Comparison of ENCODE assay signal across 17 cellular contexts in the genomic region with DNA sequence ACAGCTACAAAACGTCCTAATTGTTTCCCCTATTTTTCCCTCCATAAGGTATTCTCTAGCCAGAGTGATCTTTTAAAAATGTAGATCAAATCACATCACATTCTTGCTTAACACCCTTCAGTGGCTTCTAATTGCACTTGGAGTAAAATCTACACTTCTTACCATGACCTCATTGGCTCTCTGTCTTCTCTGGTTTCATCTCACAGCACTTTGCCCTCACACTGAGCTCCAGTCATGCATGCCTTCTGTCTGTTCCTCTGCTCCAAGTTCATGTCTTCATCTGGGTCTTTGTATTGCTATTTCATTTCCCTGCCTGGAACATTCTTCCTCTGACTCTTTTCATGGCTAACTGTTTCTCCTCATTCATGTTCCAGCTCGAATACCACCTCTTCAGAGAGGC.
A peak's percentile ranks its signal among the peaks of the same experiment; 100 is the strongest.
DNase-seq lines count a peak whose midpoint lies in the region; ATAC-seq, FAIRE-seq and TF ChIP-seq lines count a peak whose summit lies in the region.
"Had no signal": no experiment of that assay in that cellular context is flagged by ENCODE, and none has a peak within 500 bp of the region (broad histone marks: within the 10 kb centered on the region; RNA-seq: fewer than 3 reads in every experiment).

No MANE protein-coding gene starts in this region.

- no peaks in the 10 kb centered on the region for H3K4me1 Mint-ChIP-seq in progenitor cell of endocrine pancreas (ENCODE audit: low read depth)
- H3K4me1 Mint-ChIP-seq: activated B cell treated with CpG ODN at 0.5 μM for 24 hours had no signal

- no peaks in the 10 kb centered on the region for H3K27me3 Mint-ChIP-seq in progenitor cell of endocrine pancreas
- H3K27me3 Mint-ChIP-seq: activated B cell treated with CpG ODN at 0.5 μM for 24 hours; activated naive CD8-positive, alpha-beta T cell had no signal

- H3K9me3 Mint-ChIP-seq in progenitor cell of endocrine pancreas (ENCODE audit: low read depth) = no peaks in the 10 kb centered on the region
- H3K9me3 Mint-ChIP-seq: activated B cell treated with CpG ODN at 0.5 μM for 24 hours, endodermal cell had no signal

- no peaks in the 10 kb centered on the region for H3K36me3 Mint-ChIP-seq in progenitor cell of endocrine pancreas (ENCODE audit: insufficient read depth)
- H3K36me3 Mint-ChIP-seq: activated naive CD8-positive, alpha-beta T cell had no signal

- peak; percentile 42 for FAIRE-seq in GM12892 (lab: Jason Lieb, UNC)
- FAIRE-seq: HTR-8/SVneo had no signal

- H3K4me3 Mint-ChIP-seq in progenitor cell of endocrine pancreas (ENCODE audit: low read depth) = no peak overlapping the region
- H3K4me3 Mint-ChIP-seq: activated B cell treated with CpG ODN at 0.5 μM for 24 hours; activated naive CD8-positive, alpha-beta T cell; endodermal cell had no signal

- no peak for TF ChIP-seq POLR2A in GM12892 (IDR thresholded peaks at IDR 0.05; ENCODE audit: low read depth, low read length)

- peak; percentile 52 for ATAC-seq in GM19372 (IDR thresholded peaks at IDR 0.05; ENCODE audit: low read depth, unreplicated experiment)
- peak; percentile 65 for ATAC-seq in HG02870 (IDR thresholded peaks at IDR 0.05; ENCODE audit: unreplicated experiment)
- ATAC-seq: gastroesophageal sphincter had no signal

- no peak for TF ChIP-seq CTCF in progenitor cell of endocrine pancreas (IDR thresholded peaks at IDR 0.05; ENCODE audit: unreplicated experiment)

- DNase-seq in GM12892 (ENCODE audit: insufficient read length) (no peak), HK-2 (ENCODE audit: unreplicated experiment) (peak; percentile 12), dedifferentiated amniotic fluid mesenchymal stem cell (ENCODE audit: extremely low spot score) (no peak), NCI-H2227 (lab: John Stamatoyannopoulos, UW; ENCODE audit: unreplicated experiment) (no peak), NCI-H510A treated with DMSO at 0.1 percent for 48 hours (lab: John Stamatoyannopoulos, UW) (no peak), progenitor cell of endocrine pancreas (ENCODE audit: low spot score, unreplicated experiment) (no peak)
- DNase-seq: activated B cell treated with CpG ODN at 0.5 μM for 24 hours; activated CD8-positive, alpha-beta memory T cell treated with anti-CD3 and anti-CD28 coated beads, Interleukin-2, amount 50 U/mL, for 4 hours; endodermal cell; MM.1S; NCI-H226; SW 1271 had no signal

- H3K27ac Mint-ChIP-seq in progenitor cell of endocrine pancreas = no peak overlapping the region
- H3K27ac Mint-ChIP-seq: activated B cell treated with CpG ODN at 0.5 μM for 24 hours; activated naive CD8-positive, alpha-beta T cell; endodermal cell had no signal
